29 cellular contexts compared by ENCODE assay signal in genomic region chr10:103839513-103839864, GRCh38. TPM values are rescaled to one million over a fixed set of nuclear protein-coding genes. Genes with fewer than 3 reads are reported as not detected.
DNase-seq lines count a peak whose midpoint lies in the region; ATAC-seq and TF ChIP-seq lines count a peak whose summit lies in the region.
"Had no signal": no experiment of that assay in that cellular context is flagged by ENCODE, and none has a peak within 500 bp of the region (broad histone marks: within the 10 kb centered on the region; RNA-seq: fewer than 3 reads in every experiment).

No MANE protein-coding gene starts in this region.

- TF ChIP-seq EP300 in transverse colon (IDR thresholded peaks at IDR 0.05; ENCODE audit: low read depth) = no peak

- H3K27ac Mint-ChIP-seq in nephron = peak overlapping the region; percentile 68 to 77 (median 76)
- H3K27ac Mint-ChIP-seq: activated CD4-positive, alpha-beta T cell treated with anti-CD3 and anti-CD28 coated beads, Interleukin-2, amount 10 ng/mL, durations not matched to agents 24 days and 14 days; activated CD8-positive, alpha-beta memory T cell treated with anti-CD3 and anti-CD28 coated beads, Interleukin-2, amount 10 ng/mL, durations not matched to agents 7 days and 5 days; activated T-helper 1 cell treated with anti-CD3 and anti-CD28 coated beads, Interleukin-12 subunit alpha, Interleukin-12 subunit beta, Interleukin-2, Interleukin-4 antibody, amounts not matched to agents 30 ng/mL and 10 ng/mL and 1 ng/mL, durations not matched to agents 14 hours and 24 hours and 36 hours; CD8-positive, alpha-beta memory T cell; dendritic cell treated with granulocyte-macrophage colony-stimulating factor and Interleukin-4, amounts not matched to agents 40 ng/mL and 50 ng/mL, for 4 days; memory B cell; naive B cell; stimulated activated naive CD8-positive, alpha-beta T cell treated with anti-CD3 and anti-CD28 coated beads, Interleukin-15, Interleukin-2, amounts not matched to agents 100 ng/mL and 50 ng/mL, for 24 hours had no signal

- DNase-seq in NCI-H2171 treated with DMSO at 0.1 percent for 48 hours (lab: John Stamatoyannopoulos, UW) (peak; percentile 57), NCI-H2171 (lab: John Stamatoyannopoulos, UW) (no peak), body of pancreas (no peak), transverse colon (no peak), DMS153 treated with DMSO at 0.1 percent for 48 hours (lab: John Stamatoyannopoulos, UW; ENCODE audit: unreplicated experiment) (no peak), NCI-H2227 (lab: John Stamatoyannopoulos, UW; ENCODE audit: unreplicated experiment) (no peak), RPMI8226 (no peak)
- DNase-seq: 8988T; activated CD4-positive, alpha-beta T cell treated with anti-CD3 and anti-CD28 coated beads, Interleukin-2, amount 10 ng/mL, durations not matched to agents 24 days and 14 days; activated CD8-positive, alpha-beta memory T cell treated with anti-CD3 and anti-CD28 coated beads, Interleukin-2, amount 10 ng/mL, durations not matched to agents 7 days and 5 days; activated naive CD4-positive, alpha-beta T cell treated with anti-CD3 and anti-CD28 coated beads, Interleukin-2, amount 50 U/mL, for 16 hours; AML-193; CD8-positive, alpha-beta memory T cell; GDM1; naive B cell; NCI-H187 treated with DMSO at 0.1 percent for 48 hours; NCI-H345; NCI-H774; retina; stimulated activated CD4-positive, alpha-beta T cell treated with anti-CD3 and anti-CD28 coated beads, Interleukin-15, amount 100 ng/mL, for 24 hours; thyroid gland; WERI-Rb-1 had no signal

- in situ Hi-C loops in transverse colon (cut with MboI; ENCODE audit: low pct_ligation_motif_present in 1 of 4, low pct_unique_long_range_greater_than_20kb in 1 of 4, low sequenced_read_pairs in 3 of 4) = no loop called here

- WGBS in body of pancreas, 2 donors = 71 to 73% methylated on average over 5 to 8 of the region's 8 CpGs
- 50 to 65% methylated on average over 1 to 8 of the region's 8 CpGs for WGBS in transverse colon (ENCODE audit: low coverage in 1 of 2), 2 donors

- no peak for TF ChIP-seq CTCF in body of pancreas (IDR thresholded peaks at IDR 0.05)
- TF ChIP-seq CTCF in nephron (IDR thresholded peaks at IDR 0.05; ENCODE audit: unreplicated experiment in 3 of 3) = no peak
- no peak for TF ChIP-seq CTCF in transverse colon (IDR thresholded peaks at IDR 0.05)

- H3K36me3 Mint-ChIP-seq in nephron (ENCODE audit: low read depth) = no peaks in the 10 kb centered on the region
- H3K36me3 Mint-ChIP-seq: activated CD8-positive, alpha-beta memory T cell treated with anti-CD3 and anti-CD28 coated beads, Interleukin-2, amount 10 ng/mL, durations not matched to agents 7 days and 5 days; CD8-positive, alpha-beta memory T cell; memory B cell; naive B cell had no signal

- no peak overlapping the region for H3K4me3 ChIP-seq in body of pancreas
- H3K4me3 ChIP-seq in transverse colon = no peak overlapping the region
- H3K4me3 ChIP-seq: HAP-1, thyroid gland had no signal

- no peak for ATAC-seq in body of pancreas
- ATAC-seq: activated CD8-positive, alpha-beta memory T cell treated with anti-CD3 and anti-CD28 coated beads, Interleukin-2, amount 10 ng/mL, durations not matched to agents 7 days and 5 days had no signal

- no peak for TF ChIP-seq POLR2A in body of pancreas (IDR thresholded peaks at IDR 0.05)
- TF ChIP-seq POLR2A in transverse colon (IDR thresholded peaks at IDR 0.05) = no peak

- peak overlapping the region in 3 of 4 donors; percentile 62 to 69 (median 69) for H3K27ac ChIP-seq in body of pancreas
- H3K27ac ChIP-seq in transverse colon = peak overlapping the region; percentile 33 to 76 (median 58)
- H3K27ac ChIP-seq: KMS-11, thyroid gland, WERI-Rb-1 had no signal

- intact Hi-C loops in body of pancreas (cut with DNase I) = no loop called here
- intact Hi-C loops in transverse colon (cut with DNase I; ENCODE audit: low total_unique reads) = no loop called here

- no peaks in the 10 kb centered on the region for H3K9me3 ChIP-seq in body of pancreas
- no peaks in the 10 kb centered on the region for H3K9me3 ChIP-seq in transverse colon
- H3K9me3 ChIP-seq: HAP-1, thyroid gland had no signal

- H3K9me3 Mint-ChIP-seq in nephron = no peaks in the 10 kb centered on the region
- H3K9me3 Mint-ChIP-seq: activated CD4-positive, alpha-beta T cell treated with anti-CD3 and anti-CD28 coated beads, Interleukin-2, amount 10 ng/mL, durations not matched to agents 24 days and 14 days; activated T-helper 1 cell treated with anti-CD3 and anti-CD28 coated beads, Interleukin-12 subunit alpha, Interleukin-12 subunit beta, Interleukin-2, Interleukin-4 antibody, amounts not matched to agents 30 ng/mL and 10 ng/mL and 1 ng/mL, durations not matched to agents 14 hours and 24 hours and 36 hours; CD8-positive, alpha-beta memory T cell; dendritic cell treated with granulocyte-macrophage colony-stimulating factor and Interleukin-4, amounts not matched to agents 40 ng/mL and 50 ng/mL, for 4 days; memory B cell; naive B cell; stimulated activated naive CD8-positive, alpha-beta T cell treated with anti-CD3 and anti-CD28 coated beads, Interleukin-15, Interleukin-2, amounts not matched to agents 100 ng/mL and 50 ng/mL, for 24 hours had no signal

- H3K36me3 ChIP-seq in body of pancreas (replicated peaks in 1 of 2; ENCODE audit: insufficient read depth in 1 of 2, low read depth in 2 of 2) = no peaks in the 10 kb centered on the region
- H3K36me3 ChIP-seq in transverse colon = no peaks in the 10 kb centered on the region
- H3K36me3 ChIP-seq: HAP-1, thyroid gland, WERI-Rb-1 had no signal

- H3K27me3 Mint-ChIP-seq in nephron (ENCODE audit: low read depth) = peaks cover 4% of the 10 kb centered on the region
- H3K27me3 Mint-ChIP-seq: activated CD4-positive, alpha-beta T cell treated with anti-CD3 and anti-CD28 coated beads, Interleukin-2, amount 10 ng/mL, durations not matched to agents 24 days and 14 days; stimulated activated naive CD8-positive, alpha-beta T cell treated with anti-CD3 and anti-CD28 coated beads, Interleukin-15, Interleukin-2, amounts not matched to agents 100 ng/mL and 50 ng/mL, for 24 hours had no signal

- H3K4me1 ChIP-seq in body of pancreas (peaks cover 59% of the 10 kb centered on the region), transverse colon (peaks cover 34 to 86% (median 70%) of the 10 kb centered on the region in 4 donors)
- H3K4me1 ChIP-seq: HAP-1 had no signal

- H3K4me3 Mint-ChIP-seq in nephron = peak overlapping the region in 1 of 3 experiments; percentile 49
- H3K4me3 Mint-ChIP-seq: activated CD4-positive, alpha-beta T cell treated with anti-CD3 and anti-CD28 coated beads, Interleukin-2, amount 10 ng/mL, durations not matched to agents 24 days and 14 days; activated CD8-positive, alpha-beta memory T cell treated with anti-CD3 and anti-CD28 coated beads, Interleukin-2, amount 10 ng/mL, durations not matched to agents 7 days and 5 days; activated T-helper 1 cell treated with anti-CD3 and anti-CD28 coated beads, Interleukin-12 subunit alpha, Interleukin-12 subunit beta, Interleukin-2, Interleukin-4 antibody, amounts not matched to agents 30 ng/mL and 10 ng/mL and 1 ng/mL, durations not matched to agents 14 hours and 24 hours and 36 hours; CD8-positive, alpha-beta memory T cell; dendritic cell treated with granulocyte-macrophage colony-stimulating factor and Interleukin-4, amounts not matched to agents 40 ng/mL and 50 ng/mL, for 4 days; memory B cell; naive B cell; stimulated activated naive CD8-positive, alpha-beta T cell treated with anti-CD3 and anti-CD28 coated beads, Interleukin-15, Interleukin-2, amounts not matched to agents 100 ng/mL and 50 ng/mL, for 24 hours had no signal

- H3K4me1 Mint-ChIP-seq in nephron = peaks cover 78% of the 10 kb centered on the region
- H3K4me1 Mint-ChIP-seq: activated CD4-positive, alpha-beta T cell treated with anti-CD3 and anti-CD28 coated beads, Interleukin-2, amount 10 ng/mL, durations not matched to agents 24 days and 14 days; activated CD8-positive, alpha-beta memory T cell treated with anti-CD3 and anti-CD28 coated beads, Interleukin-2, amount 10 ng/mL, durations not matched to agents 7 days and 5 days; CD8-positive, alpha-beta memory T cell; memory B cell had no signal

- H3K27me3 ChIP-seq in body of pancreas = no peaks in the 10 kb centered on the region
- no peaks in the 10 kb centered on the region for H3K27me3 ChIP-seq in transverse colon
- H3K27me3 ChIP-seq: thyroid gland had no signal

RNA-seq across cellular contexts. Expression of gene SH3PXD2A, which starts 15.9 kb away (rescaled TPM):
- 1 to 10 TPM; 7.3 to 9.9 TPM for total RNA-seq in body of pancreas
- 10 to 100 TPM; 26.5 to 56.9 (median 33.3) TPM for total RNA-seq in transverse colon
